ENCODE assay signal across 19 cellular contexts in genomic region chr11:60973699-60974098, GRCh38. TPM values are rescaled to one million over a fixed set of nuclear protein-coding genes. Genes with fewer than 3 reads are reported as not detected.
A peak's percentile ranks its signal among the peaks of the same experiment; 100 is the strongest.
DNase-seq lines count a peak whose midpoint lies in the region; ATAC-seq and TF ChIP-seq lines count a peak whose summit lies in the region.
"Had no signal": no experiment of that assay in that cellular context is flagged by ENCODE, and none has a peak within 500 bp of the region (broad histone marks: within the 10 kb centered on the region; RNA-seq: fewer than 3 reads in every experiment).

No MANE protein-coding gene starts in this region.

- ATAC-seq in stimulated activated memory B cell treated with anti-CD40 and anti-IgM and Interleukin-4, amounts not matched to agents 10 μg/mL and 1 μg/mL and 100 μg/mL, for 72 hours = no peak
- ATAC-seq in HG03280 (IDR thresholded peaks at IDR 0.05; ENCODE audit: unreplicated experiment) = no peak
- ATAC-seq in gastroesophageal sphincter = no peak
- ATAC-seq: A549 had no signal

- intact Hi-C loops in activated CD4-positive, alpha-beta T cell treated with anti-CD3 and anti-CD28 coated beads, Interleukin-2, amount 10 ng/mL, durations not matched to agents 24 days and 14 days (cut with micrococcal nuclease) = loop anchor here (1.0 kb wide), 1 partner anchor 13 kb away; no protein-coding TSS in a partner anchor

- H3K27me3 Mint-ChIP-seq in activated CD4-positive, alpha-beta T cell treated with anti-CD3 and anti-CD28 coated beads, Interleukin-2, amount 10 ng/mL, durations not matched to agents 24 days and 14 days = no peaks in the 10 kb centered on the region
- H3K27me3 Mint-ChIP-seq in activated CD4-positive, alpha-beta memory T cell treated with anti-CD3 and anti-CD28 coated beads, Interleukin-2, amount 10 ng/mL, durations not matched to agents 7 days and 5 days = no peaks in the 10 kb centered on the region
- H3K27me3 Mint-ChIP-seq in endodermal cell (ENCODE audit: insufficient read depth) = peaks cover 13% of the 10 kb centered on the region
- no peaks in the 10 kb centered on the region for H3K27me3 Mint-ChIP-seq in stimulated activated memory B cell treated with anti-CD40 and anti-IgM and Interleukin-4, amounts not matched to agents 10 μg/mL and 1 μg/mL and 100 μg/mL, for 72 hours

- TF ChIP-seq POLR2A in gastroesophageal sphincter (IDR thresholded peaks at IDR 0.05) = no peak

- H3K4me3 Mint-ChIP-seq in activated CD4-positive, alpha-beta T cell treated with anti-CD3 and anti-CD28 coated beads, Interleukin-2, amount 10 ng/mL, durations not matched to agents 24 days and 14 days = peak overlapping the region; percentile 93
- H3K4me3 Mint-ChIP-seq in activated CD4-positive, alpha-beta memory T cell treated with anti-CD3 and anti-CD28 coated beads, Interleukin-2, amount 10 ng/mL, durations not matched to agents 7 days and 5 days = peak overlapping the region; percentile 88
- H3K4me3 Mint-ChIP-seq in endodermal cell = no peak overlapping the region
- no peak overlapping the region for H3K4me3 Mint-ChIP-seq in stimulated activated memory B cell treated with anti-CD40 and anti-IgM and Interleukin-4, amounts not matched to agents 10 μg/mL and 1 μg/mL and 100 μg/mL, for 72 hours

- H3K27ac Mint-ChIP-seq in activated CD4-positive, alpha-beta T cell treated with anti-CD3 and anti-CD28 coated beads, Interleukin-2, amount 10 ng/mL, durations not matched to agents 24 days and 14 days = peak overlapping the region; percentile 99
- H3K27ac Mint-ChIP-seq in activated CD4-positive, alpha-beta memory T cell treated with anti-CD3 and anti-CD28 coated beads, Interleukin-2, amount 10 ng/mL, durations not matched to agents 7 days and 5 days = peak overlapping the region; percentile 94
- no peak overlapping the region for H3K27ac Mint-ChIP-seq in endodermal cell
- peak overlapping the region; percentile 31 for H3K27ac Mint-ChIP-seq in stimulated activated memory B cell treated with anti-CD40 and anti-IgM and Interleukin-4, amounts not matched to agents 10 μg/mL and 1 μg/mL and 100 μg/mL, for 72 hours

- CTCF ChIA-PET in activated CD4-positive, alpha-beta memory T cell treated with anti-CD3 and anti-CD28 coated beads, Interleukin-2, amount 10 ng/mL, durations not matched to agents 7 days and 5 days (lab: Charles Lee) = interaction anchor here (0.9 kb wide), 1 partner anchor 214 kb away, joined by 4 read pairs; no protein-coding TSS in a partner anchor

- peaks cover 3% of the 10 kb centered on the region for H3K9me3 Mint-ChIP-seq in activated CD4-positive, alpha-beta T cell treated with anti-CD3 and anti-CD28 coated beads, Interleukin-2, amount 10 ng/mL, durations not matched to agents 24 days and 14 days
- peaks cover 2% of the 10 kb centered on the region for H3K9me3 Mint-ChIP-seq in activated CD4-positive, alpha-beta memory T cell treated with anti-CD3 and anti-CD28 coated beads, Interleukin-2, amount 10 ng/mL, durations not matched to agents 7 days and 5 days
- no peaks in the 10 kb centered on the region for H3K9me3 Mint-ChIP-seq in endodermal cell
- no peaks in the 10 kb centered on the region for H3K9me3 Mint-ChIP-seq in stimulated activated memory B cell treated with anti-CD40 and anti-IgM and Interleukin-4, amounts not matched to agents 10 μg/mL and 1 μg/mL and 100 μg/mL, for 72 hours

- peaks cover 56% of the 10 kb centered on the region for H3K36me3 Mint-ChIP-seq in activated CD4-positive, alpha-beta T cell treated with anti-CD3 and anti-CD28 coated beads, Interleukin-2, amount 10 ng/mL, durations not matched to agents 24 days and 14 days (ENCODE audit: low read depth)
- H3K36me3 Mint-ChIP-seq in activated CD4-positive, alpha-beta memory T cell treated with anti-CD3 and anti-CD28 coated beads, Interleukin-2, amount 10 ng/mL, durations not matched to agents 7 days and 5 days (ENCODE audit: low read depth) = peaks cover 56% of the 10 kb centered on the region
- H3K36me3 Mint-ChIP-seq in endodermal cell (ENCODE audit: low read depth) = no peaks in the 10 kb centered on the region
- no peaks in the 10 kb centered on the region for H3K36me3 Mint-ChIP-seq in stimulated activated memory B cell treated with anti-CD40 and anti-IgM and Interleukin-4, amounts not matched to agents 10 μg/mL and 1 μg/mL and 100 μg/mL, for 72 hours

- H3K4me1 ChIP-seq in endodermal cell (ENCODE audit: control insufficient read depth, insufficient read depth, low read length) (no peaks in the 10 kb centered on the region), gastroesophageal sphincter (peaks cover 0 to 5% (median 0%) of the 10 kb centered on the region in 3 donors)
- H3K4me1 ChIP-seq: A549, uterus had no signal

- 89 to 92% methylated on average over 5 to 6 of the region's 6 CpGs for WGBS in endodermal cell (ENCODE audit: insufficient coverage in 1 of 2, insufficient read length in 1 of 2), 2 experiments
- WGBS in gastroesophageal sphincter (ENCODE audit: low coverage in 1 of 2), 2 donors = 77 to 100% methylated on average over 1 to 6 of the region's 6 CpGs

- H3K9me3 ChIP-seq in endodermal cell (ENCODE audit: control insufficient read depth, low read length) (peaks cover under 1% of the 10 kb centered on the region), gastroesophageal sphincter (no peaks in the 10 kb centered on the region)
- H3K9me3 ChIP-seq: ovary, SJCRH30, uterus had no signal

- DNase-seq in activated CD4-positive, alpha-beta T cell treated with anti-CD3 and anti-CD28 coated beads, Interleukin-2, amount 10 ng/mL, durations not matched to agents 24 days and 14 days = peak; percentile 75
- no peak for DNase-seq in activated CD4-positive, alpha-beta T cell treated with anti-CD3 and anti-CD28 coated beads, Interleukin-2, amount 50 U/mL, for 4 hours
- no peak for DNase-seq in activated CD4-positive, alpha-beta memory T cell treated with anti-CD3 and anti-CD28 coated beads, Interleukin-2, amount 10 ng/mL, durations not matched to agents 7 days and 5 days
- DNase-seq in endodermal cell = peak; percentile 25
- DNase-seq in inferior parietal cortex (ENCODE audit: extremely low spot score) = no peak
- DNase-seq: activated CD8-positive, alpha-beta memory T cell treated with anti-CD3 and anti-CD28 coated beads for 24 hours; effector CD8-positive, alpha-beta T cell; EL; MM.1S; NCI-H2029; NCI-H510A; ovary; SJCRH30 had no signal

- no peak overlapping the region for H3K27ac ChIP-seq in endodermal cell (ENCODE audit: low read depth, low read length)
- no peak overlapping the region for H3K27ac ChIP-seq in gastroesophageal sphincter
- H3K27ac ChIP-seq: A549, hepatocyte, ovary, SJCRH30, uterus had no signal

- H3K4me3 ChIP-seq in endodermal cell (ENCODE audit: low read length) (no peak overlapping the region), gastroesophageal sphincter (no peak overlapping the region)
- H3K4me3 ChIP-seq: A549, hepatocyte, ovary, SJCRH30, uterus had no signal

- no peak overlapping the region for H3K9ac ChIP-seq in endodermal cell (ENCODE audit: extremely low read depth, low read length, poor library complexity, severe bottlenecking)

- peaks cover 50% of the 10 kb centered on the region for H3K4me1 Mint-ChIP-seq in activated CD4-positive, alpha-beta T cell treated with anti-CD3 and anti-CD28 coated beads, Interleukin-2, amount 10 ng/mL, durations not matched to agents 24 days and 14 days
- peaks cover 54% of the 10 kb centered on the region for H3K4me1 Mint-ChIP-seq in activated CD4-positive, alpha-beta memory T cell treated with anti-CD3 and anti-CD28 coated beads, Interleukin-2, amount 10 ng/mL, durations not matched to agents 7 days and 5 days
- peaks cover 5% of the 10 kb centered on the region for H3K4me1 Mint-ChIP-seq in endodermal cell
- H3K4me1 Mint-ChIP-seq in stimulated activated memory B cell treated with anti-CD40 and anti-IgM and Interleukin-4, amounts not matched to agents 10 μg/mL and 1 μg/mL and 100 μg/mL, for 72 hours = peaks cover 55% of the 10 kb centered on the region

- no peak for TF ChIP-seq CTCF in endodermal cell (conservative IDR thresholded peaks at IDR 0.05)
- no peak for TF ChIP-seq CTCF in gastroesophageal sphincter (IDR thresholded peaks at IDR 0.05)

- H3K27me3 ChIP-seq in endodermal cell (ENCODE audit: control insufficient read depth, insufficient read depth, low read length, poor library complexity, severe bottlenecking) (peaks cover 9% of the 10 kb centered on the region), gastroesophageal sphincter (no peaks in the 10 kb centered on the region)
- H3K27me3 ChIP-seq: hepatocyte, ovary, uterus had no signal

- TF ChIP-seq EP300 in gastroesophageal sphincter (IDR thresholded peaks at IDR 0.05) = no peak

- H3K36me3 ChIP-seq in endodermal cell (ENCODE audit: control insufficient read depth, insufficient read depth, low read length) (no peaks in the 10 kb centered on the region), gastroesophageal sphincter (no peaks in the 10 kb centered on the region)
- H3K36me3 ChIP-seq: ovary, SJCRH30, uterus had no signal

- POLR2A ChIA-PET in activated CD4-positive, alpha-beta memory T cell treated with anti-CD3 and anti-CD28 coated beads, Interleukin-2, amount 10 ng/mL, durations not matched to agents 7 days and 5 days (lab: Charles Lee) = interaction anchor here (1.3 to 2.1 kb wide), 2 partner anchors 74 to 119 kb away, joined by 4 to 18 read pairs; no protein-coding TSS in a partner anchor

RNA-seq across cellular contexts. Expression of gene CD6, which starts 2.2 kb away (rescaled TPM):
- total RNA-seq in activated CD4-positive, alpha-beta T cell treated with anti-CD3 and anti-CD28 coated beads, Interleukin-2, amount 10 ng/mL, durations not matched to agents 24 days and 14 days = 416 and 421 TPM in 2 replicates
- 100 to 1,000 TPM; 293 to 299 TPM for total RNA-seq in activated CD4-positive, alpha-beta memory T cell treated with anti-CD3 and anti-CD28 coated beads, Interleukin-2, amount 10 ng/mL, durations not matched to agents 7 days and 5 days
- total RNA-seq in endodermal cell (1 to 10 TPM; 1.5 to 1.6 TPM), gastroesophageal sphincter (1 to 10 TPM in 1 of 4 donors, under 1 TPM in 2, not detected in 1; 0.15 to 2.7 (median 0.35) TPM)
- polyA plus RNA-seq in endodermal cell (2013, experiment 1 of 2) = 0.57 TPM
- 0.50 TPM for polyA plus RNA-seq in endodermal cell (2013, experiment 2 of 2)
- total RNA-seq: SJCRH30 had no signal
- polyA plus RNA-seq: hepatocyte had no signal

RNA-seq across cellular contexts. Expression of gene SLC15A3, which starts 21.7 kb away (rescaled TPM):
- 3.0 and 4.0 TPM in 2 replicates for total RNA-seq in activated CD4-positive, alpha-beta T cell treated with anti-CD3 and anti-CD28 coated beads, Interleukin-2, amount 10 ng/mL, durations not matched to agents 24 days and 14 days
- total RNA-seq in activated CD4-positive, alpha-beta memory T cell treated with anti-CD3 and anti-CD28 coated beads, Interleukin-2, amount 10 ng/mL, durations not matched to agents 7 days and 5 days = 1 to 10 TPM in 1 of 2 experiments, under 1 TPM in 1; 0.28 to 1.0 TPM
- 1 to 10 TPM; 1.4 to 1.6 TPM for total RNA-seq in endodermal cell
- 10.8 TPM for polyA plus RNA-seq in endodermal cell (2013, experiment 1 of 2)
- polyA plus RNA-seq in endodermal cell (2013, experiment 2 of 2) = 8.9 TPM
- 10 to 100 TPM; 16.7 to 48.4 (median 19.5) TPM for total RNA-seq in gastroesophageal sphincter
- polyA plus RNA-seq: A549 had no signal

RNA-seq across cellular contexts. Expression of gene TMEM132A, which starts 49.4 kb away (rescaled TPM):
- total RNA-seq in activated CD4-positive, alpha-beta T cell treated with anti-CD3 and anti-CD28 coated beads, Interleukin-2, amount 10 ng/mL, durations not matched to agents 24 days and 14 days = 2.3 and 3.5 TPM in 2 replicates
- under 1 TPM in 1 of 2 experiments, not detected in 1; 0.30 TPM for total RNA-seq in activated CD4-positive, alpha-beta memory T cell treated with anti-CD3 and anti-CD28 coated beads, Interleukin-2, amount 10 ng/mL, durations not matched to agents 7 days and 5 days
- total RNA-seq in endodermal cell = 100 to 1,000 TPM; 135 to 140 TPM
- polyA plus RNA-seq in endodermal cell (2013, experiment 1 of 2) = 230 TPM
- polyA plus RNA-seq in endodermal cell (2013, experiment 2 of 2) = 208 TPM
- 1 to 10 TPM; 3.2 to 8.9 (median 6.5) TPM for total RNA-seq in gastroesophageal sphincter

RNA-seq across cellular contexts. Expression of gene TMEM109, which starts 59.7 kb away (rescaled TPM):
- total RNA-seq in activated CD4-positive, alpha-beta T cell treated with anti-CD3 and anti-CD28 coated beads, Interleukin-2, amount 10 ng/mL, durations not matched to agents 24 days and 14 days = 144 and 147 TPM in 2 replicates
- total RNA-seq in activated CD4-positive, alpha-beta memory T cell treated with anti-CD3 and anti-CD28 coated beads, Interleukin-2, amount 10 ng/mL, durations not matched to agents 7 days and 5 days = 100 to 1,000 TPM; 101 to 110 TPM
- 10 to 100 TPM; 41.4 to 56.8 TPM for total RNA-seq in endodermal cell
- polyA plus RNA-seq in endodermal cell (2013, experiment 1 of 2) = 57.8 TPM
- polyA plus RNA-seq in endodermal cell (2013, experiment 2 of 2) = 55.8 TPM
- total RNA-seq in gastroesophageal sphincter = 100 to 1,000 TPM; 107 to 132 (median 120) TPM

Comparison
In these comparisons a context has a peak if more than half of its experiments do, and no peak if none do; other contexts are left out.
1. DNase-seq: peak in activated CD4-positive, alpha-beta T cell treated with anti-CD3 and anti-CD28 coated beads, Interleukin-2, amount 10 ng/mL, durations not matched to agents 24 days and 14 days (single experiment) and endodermal cell (single experiment); none in activated CD4-positive, alpha-beta T cell treated with anti-CD3 and anti-CD28 coated beads, Interleukin-2, amount 50 U/mL, for 4 hours (0 of 2), activated CD4-positive, alpha-beta memory T cell treated with anti-CD3 and anti-CD28 coated beads, Interleukin-2, amount 10 ng/mL, durations not matched to agents 7 days and 5 days (single experiment) and inferior parietal cortex (single experiment).
2. H3K4me3 Mint-ChIP-seq: peak in activated CD4-positive, alpha-beta T cell treated with anti-CD3 and anti-CD28 coated beads, Interleukin-2, amount 10 ng/mL, durations not matched to agents 24 days and 14 days (single experiment) and activated CD4-positive, alpha-beta memory T cell treated with anti-CD3 and anti-CD28 coated beads, Interleukin-2, amount 10 ng/mL, durations not matched to agents 7 days and 5 days (single experiment); none in endodermal cell (single experiment) and stimulated activated memory B cell treated with anti-CD40 and anti-IgM and Interleukin-4, amounts not matched to agents 10 μg/mL and 1 μg/mL and 100 μg/mL, for 72 hours (single experiment).
3. RNA of gene CD6, which starts 2.2 kb away (total RNA-seq): 416 to 421 TPM in activated CD4-positive, alpha-beta T cell treated with anti-CD3 and anti-CD28 coated beads, Interleukin-2, amount 10 ng/mL, durations not matched to agents 24 days and 14 days and 293 to 299 TPM in activated CD4-positive, alpha-beta memory T cell treated with anti-CD3 and anti-CD28 coated beads, Interleukin-2, amount 10 ng/mL, durations not matched to agents 7 days and 5 days; 1.5 to 1.6 TPM in endodermal cell and 0.15 to 2.7 TPM in gastroesophageal sphincter; every median in the first group is over 10 times any median in the second.
4. RNA of gene TMEM132A, which starts 49.4 kb away (total RNA-seq): 135 to 140 TPM in endodermal cell; 3.2 to 8.9 TPM in gastroesophageal sphincter, 2.3 to 3.5 TPM in activated CD4-positive, alpha-beta T cell treated with anti-CD3 and anti-CD28 coated beads, Interleukin-2, amount 10 ng/mL, durations not matched to agents 24 days and 14 days and 0.30 TPM in activated CD4-positive, alpha-beta memory T cell treated with anti-CD3 and anti-CD28 coated beads, Interleukin-2, amount 10 ng/mL, durations not matched to agents 7 days and 5 days; every median in the first group is over 10 times any median in the second.